8 cellular contexts compared by ENCODE assay signal in the genomic region with DNA sequence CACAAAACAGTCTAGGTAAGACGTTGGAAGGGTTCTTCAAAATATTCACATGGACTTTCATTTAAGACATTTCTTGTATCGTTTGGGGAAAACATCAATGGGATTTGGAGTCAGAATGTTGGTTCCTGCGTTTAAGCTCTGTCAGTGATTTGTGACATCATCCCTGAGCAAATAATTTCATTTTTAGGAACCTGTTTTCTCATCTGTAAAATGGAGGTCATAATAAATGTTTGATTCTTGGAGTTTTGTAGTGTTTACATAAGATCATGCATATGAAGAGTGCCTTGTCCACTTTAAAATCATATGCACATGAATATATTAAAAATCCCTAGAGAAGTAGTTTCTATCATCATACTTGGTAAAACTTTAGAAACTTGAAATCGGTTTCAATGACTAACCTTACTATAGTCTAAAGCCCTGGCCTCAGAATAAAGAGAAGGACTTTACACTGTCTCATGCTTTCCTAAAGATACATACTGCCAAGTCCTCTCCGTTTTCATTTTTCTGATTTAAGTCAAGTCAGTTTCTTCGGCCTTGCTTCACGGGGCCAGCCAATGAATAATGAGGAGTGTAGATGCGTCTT.
A peak's percentile ranks its signal among the peaks of the same experiment; 100 is the strongest.
DNase-seq lines count a peak whose midpoint lies in the region; ATAC-seq, FAIRE-seq and TF ChIP-seq lines count a peak whose summit lies in the region.
"Had no signal": no experiment of that assay in that cellular context is flagged by ENCODE, and none has a peak within 500 bp of the region (broad histone marks: within the 10 kb centered on the region; RNA-seq: fewer than 3 reads in every experiment).

No MANE protein-coding gene starts in this region.

- peaks cover 9% of the 10 kb centered on the region for H3K9me3 Mint-ChIP-seq in HFFc6
- peaks cover 5% of the 10 kb centered on the region for H3K9me3 Mint-ChIP-seq in endothelial cell (ENCODE audit: unreplicated experiment)

- H3K4me3 Mint-ChIP-seq in HFFc6 (peak overlapping the region; percentile 81), endothelial cell (ENCODE audit: unreplicated experiment) (no peak overlapping the region)
- H3K4me3 Mint-ChIP-seq: stimulated activated memory B cell treated with anti-CD40 and anti-IgM and Interleukin-4, amounts not matched to agents 10 μg/mL and 1 μg/mL and 100 μg/mL, for 72 hours had no signal

- H3K27me3 ChIP-seq in adipocyte (replicated peaks; ENCODE audit: control insufficient read depth, insufficient read depth, low read length): no peaks in the 10 kb centered on the region
- no peaks in the 10 kb centered on the region for H3K27me3 ChIP-seq in foreskin keratinocyte
- no peaks in the 10 kb centered on the region for H3K27me3 ChIP-seq in stomach smooth muscle (ENCODE audit: control insufficient read depth in 1 of 2, insufficient read depth in 2 of 2, low read length in 2 of 2)

- H3K4me1 Mint-ChIP-seq in HFFc6 (ENCODE audit: low read depth): peaks cover 47% of the 10 kb centered on the region
- no peaks in the 10 kb centered on the region for H3K4me1 Mint-ChIP-seq in endothelial cell (ENCODE audit: unreplicated experiment)
- H3K4me1 Mint-ChIP-seq: stimulated activated memory B cell treated with anti-CD40 and anti-IgM and Interleukin-4, amounts not matched to agents 10 μg/mL and 1 μg/mL and 100 μg/mL, for 72 hours had no signal

- DNase-seq in HFFc6: no peak
- DNase-seq in adipocyte (ENCODE audit: low read depth): no peak
- no peak for DNase-seq in foreskin keratinocyte
- no peak for DNase-seq in GM19239 (ENCODE audit: insufficient read length, low spot score)
- no peak for DNase-seq in endothelial cell (ENCODE audit: low spot score)

- H3K27ac Mint-ChIP-seq in HFFc6 (peak overlapping the region; percentile 93), endothelial cell (ENCODE audit: unreplicated experiment) (no peak overlapping the region)
- H3K27ac Mint-ChIP-seq: stimulated activated memory B cell treated with anti-CD40 and anti-IgM and Interleukin-4, amounts not matched to agents 10 μg/mL and 1 μg/mL and 100 μg/mL, for 72 hours had no signal

- H3K4me1 ChIP-seq in adipocyte (ENCODE audit: control insufficient read depth, insufficient read depth, low read length): peaks cover 18% of the 10 kb centered on the region
- H3K4me1 ChIP-seq in foreskin keratinocyte: peaks cover 15% of the 10 kb centered on the region
- peaks cover 15% of the 10 kb centered on the region for H3K4me1 ChIP-seq in stomach smooth muscle (ENCODE audit: control insufficient read depth, insufficient read depth, low read length)

- peak; percentile 4 for TF ChIP-seq CTCF in HFFc6 (IDR thresholded peaks at IDR 0.05)
- TF ChIP-seq CTCF in foreskin keratinocyte (conservative IDR thresholded peaks at IDR 0.05): no peak
- TF ChIP-seq CTCF in endothelial cell (IDR thresholded peaks at IDR 0.05; ENCODE audit: unreplicated experiment): no peak

- H3K36me3 Mint-ChIP-seq in HFFc6 (ENCODE audit: low read depth) (peaks cover 16% of the 10 kb centered on the region), endothelial cell (ENCODE audit: low read depth, unreplicated experiment) (no peaks in the 10 kb centered on the region)
- H3K36me3 Mint-ChIP-seq: stimulated activated memory B cell treated with anti-CD40 and anti-IgM and Interleukin-4, amounts not matched to agents 10 μg/mL and 1 μg/mL and 100 μg/mL, for 72 hours had no signal

- H3K4me3 ChIP-seq in adipocyte (ENCODE audit: low read length) (peak overlapping the region; percentile 77), stomach smooth muscle (ENCODE audit: low read length in 2 of 2) (peak overlapping the region; percentile 0 to 64)

- H3K27me3 Mint-ChIP-seq in HFFc6 (ENCODE audit: insufficient read depth) (no peaks in the 10 kb centered on the region; the same call in 1 of the 2 replicates), endothelial cell (ENCODE audit: unreplicated experiment) (peaks cover 5% of the 10 kb centered on the region)
- H3K27me3 Mint-ChIP-seq: stimulated activated memory B cell treated with anti-CD40 and anti-IgM and Interleukin-4, amounts not matched to agents 10 μg/mL and 1 μg/mL and 100 μg/mL, for 72 hours had no signal

- H3K27ac ChIP-seq in foreskin keratinocyte: peak overlapping the region; percentile 79
- peak overlapping the region; percentile 69 for H3K27ac ChIP-seq in stomach smooth muscle (ENCODE audit: low read length)

- peaks cover 11% of the 10 kb centered on the region for H3K9me3 ChIP-seq in adipocyte (ENCODE audit: control insufficient read depth, low read length)
- H3K9me3 ChIP-seq in stomach smooth muscle (ENCODE audit: control insufficient read depth in 2 of 2, low read length in 2 of 2): peaks cover 5% of the 10 kb centered on the region in 2 donors

- no peak for FAIRE-seq in GM19239 (lab: Jason Lieb, UNC)

- H3K36me3 ChIP-seq in adipocyte (ENCODE audit: control insufficient read depth, insufficient read depth, low read length, severe bottlenecking) (no peaks in the 10 kb centered on the region), stomach smooth muscle (ENCODE audit: control insufficient read depth in 2 of 2, insufficient read depth in 2 of 2, low read length in 2 of 2) (no peaks in the 10 kb centered on the region)

- H3K9ac ChIP-seq in adipocyte (ENCODE audit: low read length) (peak overlapping the region; percentile 52), stomach smooth muscle (ENCODE audit: low read length in 2 of 2) (peak overlapping the region; percentile 3 to 71)

- peak; percentile 42 for ATAC-seq in foreskin keratinocyte
- no peak for ATAC-seq in GM21423 (IDR thresholded peaks at IDR 0.05; ENCODE audit: unreplicated experiment)
